ENCODE assay signal across 13 cellular contexts in genomic region chr6:111823012-111823411, GRCh38. TPM values are rescaled to one million over a fixed set of nuclear protein-coding genes. Genes with fewer than 3 reads are reported as not detected.
DNase-seq lines count a peak whose midpoint lies in the region; ATAC-seq and TF ChIP-seq lines count a peak whose summit lies in the region.
"Had no signal": no experiment of that assay in that cellular context is flagged by ENCODE, and none has a peak within 500 bp of the region (broad histone marks: within the 10 kb centered on the region; RNA-seq: fewer than 3 reads in every experiment).

No MANE protein-coding gene starts in this region.

- no peak for TF ChIP-seq POLR2A in stomach (IDR thresholded peaks at IDR 0.05)

- no peak for TF ChIP-seq EP300 in stomach (IDR thresholded peaks at IDR 0.05)

- no peaks in the 10 kb centered on the region for H3K9me3 Mint-ChIP-seq in activated CD8-positive, alpha-beta memory T cell treated with anti-CD3 and anti-CD28 coated beads, Interleukin-2, amount 10 ng/mL, durations not matched to agents 7 days and 5 days (ENCODE audit: low read depth)
- no peaks in the 10 kb centered on the region for H3K9me3 Mint-ChIP-seq in activated T-helper 1 cell treated with anti-CD3 and anti-CD28 coated beads, Interleukin-12 subunit alpha, Interleukin-12 subunit beta, Interleukin-2, Interleukin-4 antibody, amounts not matched to agents 30 ng/mL and 10 ng/mL and 1 ng/mL, durations not matched to agents 14 hours and 24 hours and 36 hours

- peaks cover 6 to 38% (median 23%) of the 10 kb centered on the region in 4 donors for H3K4me1 ChIP-seq in stomach

- ATAC-seq in activated CD8-positive, alpha-beta memory T cell treated with anti-CD3 and anti-CD28 coated beads, Interleukin-2, amount 10 ng/mL, durations not matched to agents 7 days and 5 days = no peak

- intact Hi-C loops in activated T-helper 1 cell treated with anti-CD3 and anti-CD28 coated beads, Interleukin-12 subunit alpha, Interleukin-12 subunit beta, Interleukin-2, Interleukin-4 antibody, amounts not matched to agents 30 ng/mL and 10 ng/mL and 1 ng/mL, durations not matched to agents 14 hours and 24 hours and 36 hours (cut with micrococcal nuclease) = loop anchor here (5.0 kb wide), 1 partner anchor 111 kb away; no protein-coding TSS in a partner anchor
- intact Hi-C loops in stomach (cut with DNase I; ENCODE audit: low total_unique reads) = no loop called here

- H3K4me3 ChIP-seq in stomach = no peak overlapping the region

- 84 to 93% (median 92%) methylated on average over 6 of the region's 6 CpGs for WGBS in stomach, 5 donors

- no peaks in the 10 kb centered on the region for H3K27me3 Mint-ChIP-seq in activated CD8-positive, alpha-beta memory T cell treated with anti-CD3 and anti-CD28 coated beads, Interleukin-2, amount 10 ng/mL, durations not matched to agents 7 days and 5 days
- no peaks in the 10 kb centered on the region for H3K27me3 Mint-ChIP-seq in activated T-helper 1 cell treated with anti-CD3 and anti-CD28 coated beads, Interleukin-12 subunit alpha, Interleukin-12 subunit beta, Interleukin-2, Interleukin-4 antibody, amounts not matched to agents 30 ng/mL and 10 ng/mL and 1 ng/mL, durations not matched to agents 14 hours and 24 hours and 36 hours (ENCODE audit: insufficient read depth)

- peak overlapping the region in 4 of 5 donors; percentile 0 to 59 (median 32) for H3K27ac ChIP-seq in stomach

- no peaks in the 10 kb centered on the region for H3K27me3 ChIP-seq in stomach

- H3K9me3 ChIP-seq in stomach = no peaks in the 10 kb centered on the region

- H3K36me3 ChIP-seq in stomach = no peaks in the 10 kb centered on the region

- H3K27ac Mint-ChIP-seq in activated CD8-positive, alpha-beta memory T cell treated with anti-CD3 and anti-CD28 coated beads, Interleukin-2, amount 10 ng/mL, durations not matched to agents 7 days and 5 days = peak overlapping the region; percentile 86
- peak overlapping the region; percentile 89 for H3K27ac Mint-ChIP-seq in activated T-helper 1 cell treated with anti-CD3 and anti-CD28 coated beads, Interleukin-12 subunit alpha, Interleukin-12 subunit beta, Interleukin-2, Interleukin-4 antibody, amounts not matched to agents 30 ng/mL and 10 ng/mL and 1 ng/mL, durations not matched to agents 14 hours and 24 hours and 36 hours

- H3K4me1 Mint-ChIP-seq in activated CD8-positive, alpha-beta memory T cell treated with anti-CD3 and anti-CD28 coated beads, Interleukin-2, amount 10 ng/mL, durations not matched to agents 7 days and 5 days = peaks cover 81% of the 10 kb centered on the region
- H3K4me1 Mint-ChIP-seq in activated T-helper 1 cell treated with anti-CD3 and anti-CD28 coated beads, Interleukin-12 subunit alpha, Interleukin-12 subunit beta, Interleukin-2, Interleukin-4 antibody, amounts not matched to agents 30 ng/mL and 10 ng/mL and 1 ng/mL, durations not matched to agents 14 hours and 24 hours and 36 hours (ENCODE audit: low read depth) = peaks cover 85% of the 10 kb centered on the region

- peaks cover 24% of the 10 kb centered on the region for H3K36me3 Mint-ChIP-seq in activated CD8-positive, alpha-beta memory T cell treated with anti-CD3 and anti-CD28 coated beads, Interleukin-2, amount 10 ng/mL, durations not matched to agents 7 days and 5 days
- peaks cover 35% of the 10 kb centered on the region for H3K36me3 Mint-ChIP-seq in activated T-helper 1 cell treated with anti-CD3 and anti-CD28 coated beads, Interleukin-12 subunit alpha, Interleukin-12 subunit beta, Interleukin-2, Interleukin-4 antibody, amounts not matched to agents 30 ng/mL and 10 ng/mL and 1 ng/mL, durations not matched to agents 14 hours and 24 hours and 36 hours (ENCODE audit: low read depth)

- CTCF ChIA-PET in activated CD8-positive, alpha-beta memory T cell treated with anti-CD3 and anti-CD28 coated beads, Interleukin-2, amount 10 ng/mL, durations not matched to agents 7 days and 5 days (lab: Charles Lee) = interaction anchor here (0.9 to 5.6 kb wide), 8 partner anchors 8 to 41 kb away, joined by 3 to 32 read pairs (median 7); no protein-coding TSS in a partner anchor

- TF ChIP-seq CTCF in stomach (IDR thresholded peaks at IDR 0.05) = no peak

- DNase-seq in activated CD8-positive, alpha-beta memory T cell treated with anti-CD3 and anti-CD28 coated beads, Interleukin-2, amount 10 ng/mL, durations not matched to agents 7 days and 5 days = no peak
- no peak for DNase-seq in activated CD8-positive, alpha-beta memory T cell treated with anti-CD3 and anti-CD28 coated beads for 24 hours
- DNase-seq in activated T-helper 1 cell treated with anti-CD3 and anti-CD28 coated beads, Interleukin-12 subunit alpha, Interleukin-12 subunit beta, Interleukin-2, Interleukin-4 antibody, amounts not matched to agents 30 ng/mL and 10 ng/mL and 1 ng/mL, durations not matched to agents 14 hours and 24 hours and 36 hours (ENCODE audit: low spot score) = no peak
- DNase-seq in islet precursor cell (peak; percentile 14), stomach (no peak), activated gamma-delta T cell treated with Interleukin-2 at 50 U/mL for 16 hours (no peak), NCI-H2196 (lab: John Stamatoyannopoulos, UW; ENCODE audit: unreplicated experiment) (no peak)
- DNase-seq in activated CD4-positive, alpha-beta T cell treated with anti-CD3 and anti-CD28 coated beads for 48 hours = no peak
- DNase-seq: activated CD4-positive, CD25-positive, alpha-beta regulatory T cell; anterior cingulate cortex; NCI-H446; RPMI8226; stimulated activated naive CD4-positive, alpha-beta T cell treated with Interleukin-2 at 50 U/mL for 16 hours had no signal

- peak overlapping the region; percentile 53 for H3K4me3 Mint-ChIP-seq in activated CD8-positive, alpha-beta memory T cell treated with anti-CD3 and anti-CD28 coated beads, Interleukin-2, amount 10 ng/mL, durations not matched to agents 7 days and 5 days
- peak overlapping the region; percentile 72 for H3K4me3 Mint-ChIP-seq in activated T-helper 1 cell treated with anti-CD3 and anti-CD28 coated beads, Interleukin-12 subunit alpha, Interleukin-12 subunit beta, Interleukin-2, Interleukin-4 antibody, amounts not matched to agents 30 ng/mL and 10 ng/mL and 1 ng/mL, durations not matched to agents 14 hours and 24 hours and 36 hours

RNA-seq across cellular contexts. Expression of gene FYN, which starts 50.2 kb away (rescaled TPM):
- 100 to 1,000 TPM; 266 to 323 TPM for total RNA-seq in activated CD8-positive, alpha-beta memory T cell treated with anti-CD3 and anti-CD28 coated beads, Interleukin-2, amount 10 ng/mL, durations not matched to agents 7 days and 5 days
- 347 and 355 TPM in 2 replicates for total RNA-seq in activated T-helper 1 cell treated with anti-CD3 and anti-CD28 coated beads, Interleukin-12 subunit alpha, Interleukin-12 subunit beta, Interleukin-2, Interleukin-4 antibody, amounts not matched to agents 30 ng/mL and 10 ng/mL and 1 ng/mL, durations not matched to agents 14 hours and 24 hours and 36 hours
- 100 to 1,000 TPM in 2 of 5 donors, 10 to 100 TPM in 2, 1 to 10 TPM in 1; 8.4 to 146 (median 81.7) TPM for total RNA-seq in stomach
- 10 to 100 TPM; 15.8 to 22.7 (median 18.0) TPM for polyA plus RNA-seq in stomach
